ENCODE assay signal across 12 cellular contexts in the genomic region with DNA sequence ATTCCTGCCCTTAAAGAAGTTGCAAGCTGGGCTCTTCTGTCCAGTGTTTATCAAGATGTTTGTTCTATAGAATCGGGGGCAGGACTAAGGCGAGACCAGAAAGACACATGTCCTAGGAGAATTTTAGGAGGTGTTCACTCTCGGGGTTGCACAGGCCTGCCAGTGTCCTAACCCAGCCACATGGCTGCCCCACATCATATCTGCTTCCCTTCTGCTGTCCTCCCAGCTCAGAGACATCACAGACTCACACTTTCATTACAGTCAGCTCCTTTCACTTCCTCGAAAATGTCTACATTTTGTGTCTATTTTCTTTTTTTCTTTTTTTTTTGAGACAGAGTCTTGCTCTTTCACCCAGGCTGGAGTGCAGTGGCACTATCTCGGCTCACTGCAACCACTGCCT.
DNase-seq lines count a peak whose midpoint lies in the region; ATAC-seq lines count a peak whose summit lies in the region.
"Had no signal": no experiment of that assay in that cellular context is flagged by ENCODE, and none has a peak within 500 bp of the region (broad histone marks: within the 10 kb centered on the region; RNA-seq: fewer than 3 reads in every experiment).

No MANE protein-coding gene starts in this region.

- DNase-seq in midbrain (lab: John Stamatoyannopoulos, UW) (peak; percentile 28), DMS 273 (lab: John Stamatoyannopoulos, UW; ENCODE audit: unreplicated experiment) (no peak), DMS 273 treated with DMSO at 0.1 percent for 48 hours (lab: John Stamatoyannopoulos, UW) (no peak)
- DNase-seq in stimulated activated CD4-positive, alpha-beta T cell treated with anti-CD3 and anti-CD28 coated beads, Interleukin-15, amount 100 ng/mL, for 24 hours, result no peak
- DNase-seq: activated CD4-positive, alpha-beta T cell treated with anti-CD3 and anti-CD28 coated beads for 48 hours; activated naive CD8-positive, alpha-beta T cell treated with anti-CD3 and anti-CD28 coated beads for 36 hours; Calu3; NCI-H1436 had no signal

- ATAC-seq in GM18868 (IDR thresholded peaks at IDR 0.05; ENCODE audit: unreplicated experiment) (peak; percentile 53), GM21723 (IDR thresholded peaks at IDR 0.05; ENCODE audit: unreplicated experiment) (peak; percentile 67), HG03521 (IDR thresholded peaks at IDR 0.05; ENCODE audit: unreplicated experiment) (peak; percentile 68), HG02840 (IDR thresholded peaks at IDR 0.05; ENCODE audit: low FRiP score, unreplicated experiment) (no peak)
